11 cellular contexts compared by ENCODE assay signal in the genomic region with DNA sequence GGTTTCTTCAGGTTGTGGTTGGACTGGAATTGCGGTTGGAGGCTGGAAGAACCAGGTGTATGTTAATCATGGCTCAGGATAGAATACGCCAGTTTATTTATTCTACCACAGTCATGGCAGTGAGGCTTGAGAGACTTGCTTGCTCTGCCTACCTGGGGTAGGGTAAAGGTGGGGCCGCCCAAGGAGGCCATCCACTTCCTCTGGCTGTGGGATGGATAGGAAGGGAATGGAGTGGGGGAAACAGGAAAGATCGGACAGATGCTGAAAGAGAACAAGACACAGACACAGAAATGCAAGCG. TPM values are rescaled to one million over a fixed set of nuclear protein-coding genes. Genes with fewer than 3 reads are reported as not detected.
DNase-seq lines count a peak whose midpoint lies in the region; ATAC-seq and TF ChIP-seq lines count a peak whose summit lies in the region.
"Had no signal": no experiment of that assay in that cellular context is flagged by ENCODE, and none has a peak within 500 bp of the region (broad histone marks: within the 10 kb centered on the region; RNA-seq: fewer than 3 reads in every experiment).

No MANE protein-coding gene starts in this region.

- peak overlapping the region; percentile 25 for H3K9ac ChIP-seq in HUES6 (ENCODE audit: low read length)
- peak overlapping the region; percentile 69 for H3K9ac ChIP-seq in mesenchymal stem cell (ENCODE audit: low read length)

- H4K91ac ChIP-seq in mesenchymal stem cell (ENCODE audit: low read length): no peak overlapping the region

- H3K4me3 ChIP-seq in CD4-positive, alpha-beta memory T cell (ENCODE audit: low read length in 2 of 2): no peak overlapping the region
- H3K4me3 ChIP-seq in HUES6 (ENCODE audit: low read depth, low read length) (peak overlapping the region; percentile 73), mesenchymal stem cell (ENCODE audit: insufficient read depth in 1 of 2, low read depth in 1 of 2, low read length in 2 of 2) (peak overlapping the region in 1 of 2 experiments; percentile 81)

- no peak overlapping the region for H3K4me2 ChIP-seq in mesenchymal stem cell (ENCODE audit: low read length, poor library complexity, severe bottlenecking)

- H3K4me1 ChIP-seq in CD4-positive, alpha-beta memory T cell (ENCODE audit: insufficient read depth, low read length): peaks cover 78% of the 10 kb centered on the region
- H3K4me1 ChIP-seq in HUES6 (ENCODE audit: control insufficient read depth, insufficient read depth, low read length) (peaks cover 54% of the 10 kb centered on the region), mesenchymal stem cell (ENCODE audit: control insufficient read depth, insufficient read depth, low read depth, low read length) (peaks cover 42% of the 10 kb centered on the region)

- peaks cover 27 to 44% of the 10 kb centered on the region in 2 donors for H3K27me3 Mint-ChIP-seq in CD4-positive, alpha-beta memory T cell
- peaks cover 36% of the 10 kb centered on the region for H3K27me3 Mint-ChIP-seq in activated CD4-positive, alpha-beta memory T cell treated with anti-CD3 and anti-CD28 coated beads for 36 hours

- H3K9me3 Mint-ChIP-seq in CD4-positive, alpha-beta memory T cell: no peaks in the 10 kb centered on the region
- H3K9me3 Mint-ChIP-seq in activated CD4-positive, alpha-beta memory T cell treated with anti-CD3 and anti-CD28 coated beads for 36 hours: no peaks in the 10 kb centered on the region

- CTCF ChIA-PET in CD4-positive, alpha-beta memory T cell (lab: Charles Lee; ENCODE audit: partially characterized antibody): interaction anchor here (10.7 to 12.9 kb wide), 2 partner anchors 11 to 23 kb away, joined by 245 to 415 read pairs; a partner anchor contains a TSS
- CTCF ChIA-PET in activated CD4-positive, alpha-beta memory T cell treated with anti-CD3 and anti-CD28 coated beads for 36 hours (lab: Charles Lee): interaction anchor here (2.3 to 15.0 kb wide), 3 partner anchors 10 to 22 kb away, joined by 8 to 447 read pairs (median 447); a partner anchor contains a TSS

- POLR2A ChIA-PET in CD4-positive, alpha-beta memory T cell (lab: Charles Lee; ENCODE audit: partially characterized antibody): interaction anchor here (6.0 to 7.7 kb wide), 2 partner anchors 7 to 12 kb away, joined by 55 to 63 read pairs; a partner anchor contains a TSS
- POLR2A ChIA-PET in activated CD4-positive, alpha-beta memory T cell treated with anti-CD3 and anti-CD28 coated beads for 36 hours (lab: Charles Lee): interaction anchor here (1.5 to 3.9 kb wide), 2 partner anchors 7 to 11 kb away, joined by 3 to 38 read pairs; a partner anchor contains a TSS

- peak overlapping the region; percentile 57 to 97 (median 82) for H3K4me3 Mint-ChIP-seq in CD4-positive, alpha-beta memory T cell
- H3K4me3 Mint-ChIP-seq in activated CD4-positive, alpha-beta memory T cell treated with anti-CD3 and anti-CD28 coated beads for 36 hours: peak overlapping the region; percentile 46

- H3K27ac Mint-ChIP-seq in CD4-positive, alpha-beta memory T cell: peak overlapping the region in 2 of 7 donors; percentile 39 to 85
- H3K27ac Mint-ChIP-seq in activated CD4-positive, alpha-beta memory T cell treated with anti-CD3 and anti-CD28 coated beads for 36 hours: no peak overlapping the region

- no peak overlapping the region for H3K23ac ChIP-seq in mesenchymal stem cell (ENCODE audit: low read length in 2 of 2)

- peaks cover 17% of the 10 kb centered on the region for H3K36me3 ChIP-seq in CD4-positive, alpha-beta memory T cell (ENCODE audit: insufficient read depth, low read length)
- H3K36me3 ChIP-seq in HUES6 (ENCODE audit: control insufficient read depth, insufficient read depth, low read length) (peaks cover 22% of the 10 kb centered on the region), mesenchymal stem cell (ENCODE audit: control insufficient read depth in 1 of 2, insufficient read depth in 2 of 2, low read depth in 1 of 2, low read length in 2 of 2) (peaks cover 24 to 39% of the 10 kb centered on the region in 2 experiments)

- H3K4ac ChIP-seq in mesenchymal stem cell (ENCODE audit: low read depth in 1 of 2, low read length in 2 of 2): no peak overlapping the region

- H3K27me3 ChIP-seq in CD4-positive, alpha-beta memory T cell (ENCODE audit: insufficient read depth, low read length): peaks cover 36% of the 10 kb centered on the region
- H3K27me3 ChIP-seq in HUES6 (ENCODE audit: control insufficient read depth, insufficient read depth, low read length) (peaks cover 85% of the 10 kb centered on the region), mesenchymal stem cell (ENCODE audit: control insufficient read depth in 1 of 2, insufficient read depth in 1 of 2, low read length in 2 of 2) (peaks cover 34 to 66% of the 10 kb centered on the region in 2 experiments)

- no peak overlapping the region for H2BK120ac ChIP-seq in mesenchymal stem cell (ENCODE audit: low read depth, low read length)

- no peak overlapping the region for H3K14ac ChIP-seq in mesenchymal stem cell (ENCODE audit: low read length in 2 of 2)

- H3K27ac ChIP-seq in CD4-positive, alpha-beta memory T cell (ENCODE audit: low read depth, low read length): no peak overlapping the region
- no peak overlapping the region for H3K27ac ChIP-seq in HUES6 (ENCODE audit: low read depth, low read length)
- no peak overlapping the region for H3K27ac ChIP-seq in mesenchymal stem cell (ENCODE audit: low read length, poor library complexity, severe bottlenecking)
- H3K27ac ChIP-seq: body of pancreas, pancreas had no signal

- no peak overlapping the region for H3K18ac ChIP-seq in mesenchymal stem cell (ENCODE audit: low read depth in 1 of 2, low read length in 2 of 2)

- H2AFZ ChIP-seq in mesenchymal stem cell (ENCODE audit: low read depth, low read length): no peak overlapping the region

- 62% methylated on average over 3 of the region's 5 CpGs for WGBS in mesenchymal stem cell

- no peak overlapping the region for H2BK15ac ChIP-seq in mesenchymal stem cell (ENCODE audit: low read depth, poor library complexity, severe bottlenecking)

- H3K9me3 ChIP-seq in CD4-positive, alpha-beta memory T cell (ENCODE audit: control insufficient read depth in 1 of 2, low read length in 2 of 2): no peaks in the 10 kb centered on the region
- H3K9me3 ChIP-seq in HUES6 (ENCODE audit: control insufficient read depth, insufficient read depth, low read depth, low read length) (no peaks in the 10 kb centered on the region), mesenchymal stem cell (ENCODE audit: control insufficient read depth, low read length) (no peaks in the 10 kb centered on the region)
- H3K9me3 ChIP-seq: body of pancreas, pancreas had no signal

- H2BK12ac ChIP-seq in mesenchymal stem cell (ENCODE audit: low read length in 2 of 2): no peak overlapping the region

- H4K8ac ChIP-seq in mesenchymal stem cell (ENCODE audit: low read length): no peak overlapping the region

- no peak overlapping the region for H2AK5ac ChIP-seq in mesenchymal stem cell (ENCODE audit: low read length, severe bottlenecking)

- peaks cover 22 to 30% of the 10 kb centered on the region in 2 donors for H3K36me3 Mint-ChIP-seq in CD4-positive, alpha-beta memory T cell
- peaks cover 25% of the 10 kb centered on the region for H3K36me3 Mint-ChIP-seq in activated CD4-positive, alpha-beta memory T cell treated with anti-CD3 and anti-CD28 coated beads for 36 hours

- intact Hi-C loops in CD4-positive, alpha-beta memory T cell (cut with micrococcal nuclease): loop anchor here (10.0 kb wide), 2 partner anchors 483 to 603 kb away; a partner anchor contains a TSS
- intact Hi-C loops in activated CD4-positive, alpha-beta memory T cell treated with anti-CD3 and anti-CD28 coated beads for 36 hours (cut with micrococcal nuclease): loop anchor here (5.0 kb wide), 1 partner anchor 285 kb away; a partner anchor contains a TSS

- peaks cover 9% of the 10 kb centered on the region for H3K79me1 ChIP-seq in mesenchymal stem cell (replicated peaks; ENCODE audit: low read length, poor library complexity, severe bottlenecking)

- ATAC-seq in GM18873 (IDR thresholded peaks at IDR 0.05; ENCODE audit: low FRiP score, unreplicated experiment) (no peak), GM21528 (IDR thresholded peaks at IDR 0.05; ENCODE audit: low FRiP score, unreplicated experiment) (no peak), GM18505 (IDR thresholded peaks at IDR 0.05; ENCODE audit: unreplicated experiment) (no peak)
- ATAC-seq: body of pancreas had no signal

- no peak for TF ChIP-seq POLR2A in GM18505 (IDR thresholded peaks at IDR 0.05; ENCODE audit: borderline replicate concordance, extremely low read depth, insufficient read depth, insufficient read length)

- peaks cover 37 to 78% (median 54%) of the 10 kb centered on the region in 4 donors for H3K4me1 Mint-ChIP-seq in CD4-positive, alpha-beta memory T cell
- H3K4me1 Mint-ChIP-seq in activated CD4-positive, alpha-beta memory T cell treated with anti-CD3 and anti-CD28 coated beads for 36 hours (ENCODE audit: low read depth): peaks cover 57% of the 10 kb centered on the region

- DNase-seq in CD4-positive, alpha-beta memory T cell: no peak
- DNase-seq in activated CD4-positive, alpha-beta memory T cell treated with anti-CD3 and anti-CD28 coated beads for 36 hours: no peak
- DNase-seq in mesenchymal stem cell (no peak), GM19240 (ENCODE audit: insufficient read length, low spot score) (no peak)
- DNase-seq: body of pancreas, NCI-H1930 had no signal

- H2BK5ac ChIP-seq in mesenchymal stem cell (ENCODE audit: low read depth, low read length, poor library complexity, severe bottlenecking): no peak overlapping the region

RNA-seq across cellular contexts. Expression of a gene that starts 8.1 kb away (rescaled TPM):
- total RNA-seq in CD4-positive, alpha-beta memory T cell: 10 to 100 TPM; 39.8 to 46.1 TPM
- 10 to 100 TPM; 42.1 to 44.3 TPM for polyA plus RNA-seq in CD4-positive, alpha-beta memory T cell
- 100 to 1,000 TPM; 401 to 404 TPM for total RNA-seq in activated CD4-positive, alpha-beta memory T cell treated with anti-CD3 and anti-CD28 coated beads for 36 hours
- 196 TPM for polyA plus RNA-seq in mesenchymal stem cell (2013, experiment 1 of 2)
- 196 TPM for polyA plus RNA-seq in mesenchymal stem cell (2013, experiment 2 of 2)

RNA-seq across cellular contexts. Expression of a gene that starts 13.4 kb away (rescaled TPM):
- total RNA-seq in CD4-positive, alpha-beta memory T cell: 1 to 10 TPM; 2.7 to 3.0 TPM
- polyA plus RNA-seq in CD4-positive, alpha-beta memory T cell: under 1 TPM in 1 of 2 donors, not detected in 1; 0.61 TPM
- 1 to 10 TPM; 1.9 to 2.0 TPM for total RNA-seq in activated CD4-positive, alpha-beta memory T cell treated with anti-CD3 and anti-CD28 coated beads for 36 hours
- 0.61 TPM for polyA plus RNA-seq in mesenchymal stem cell (2013, experiment 1 of 2)
- 0.21 TPM for polyA plus RNA-seq in mesenchymal stem cell (2013, experiment 2 of 2)

RNA-seq across cellular contexts. Expression of a gene that starts 21.0 kb away (rescaled TPM):
- total RNA-seq in CD4-positive, alpha-beta memory T cell: not detected
- polyA plus RNA-seq in CD4-positive, alpha-beta memory T cell: not detected
- total RNA-seq in activated CD4-positive, alpha-beta memory T cell treated with anti-CD3 and anti-CD28 coated beads for 36 hours: under 1 TPM; 0.24 to 0.46 TPM
- polyA plus RNA-seq in mesenchymal stem cell (2013, experiment 1 of 2): 1.8 TPM
- 1.6 TPM for polyA plus RNA-seq in mesenchymal stem cell (2013, experiment 2 of 2)

Comparison
In these comparisons a context has a peak if more than half of its experiments do, and no peak if none do; other contexts are left out.
1. RNA of a gene that starts 8.1 kb away (total RNA-seq): 401 to 404 TPM in activated CD4-positive, alpha-beta memory T cell treated with anti-CD3 and anti-CD28 coated beads for 36 hours; 39.8 to 46.1 TPM in CD4-positive, alpha-beta memory T cell; every median in the first group is over 4 times any median in the second.